ENCODE assay signal across 38 cellular contexts in the genomic region with DNA sequence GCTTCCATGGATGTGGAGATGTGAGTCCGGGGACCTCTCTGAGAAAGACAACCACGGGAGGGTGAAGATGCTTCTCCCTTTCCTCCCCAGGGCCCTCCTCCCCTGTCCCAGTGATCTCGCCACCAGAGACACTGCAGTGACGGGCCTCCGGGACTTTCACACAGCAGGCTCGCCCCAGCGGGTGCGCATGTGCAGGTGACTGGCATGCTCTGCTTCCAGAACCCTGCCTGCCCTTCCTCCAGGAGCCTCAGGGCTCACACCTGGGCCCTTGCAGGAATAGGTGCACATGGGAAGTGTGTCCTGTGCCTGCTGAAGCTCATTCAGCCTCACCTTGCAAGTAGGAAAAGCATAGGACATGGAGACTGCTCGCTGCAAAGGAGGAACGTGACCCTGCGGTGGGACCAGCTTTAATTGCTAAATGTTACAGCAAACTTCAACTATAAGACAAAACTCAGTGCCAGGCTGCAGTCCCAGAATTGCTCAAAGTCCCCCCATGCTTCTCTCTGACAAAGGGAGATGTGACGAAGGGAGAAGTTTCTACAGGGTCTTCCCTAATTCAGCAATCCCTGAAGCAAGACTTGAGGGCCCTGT. TPM values are rescaled to one million over a fixed set of nuclear protein-coding genes. Genes with fewer than 3 reads are reported as not detected.
"Had no signal": no experiment of that assay in that cellular context is flagged by ENCODE, and none has a peak within 500 bp of the region (broad histone marks: within the 10 kb centered on the region; RNA-seq: fewer than 3 reads in every experiment).

No MANE protein-coding gene starts in this region.

- FAIRE-seq: islet of Langerhans, kidney had no signal

- H3K4me3 ChIP-seq: left ventricle myocardium inferior, lung, mucosa of descending colon, ovary, right atrium auricular region, right lobe of liver, smooth muscle cell, thyroid gland, transverse colon, upper lobe of left lung, vagina had no signal

- H3K27me3 Mint-ChIP-seq: stimulated activated naive CD8-positive, alpha-beta T cell treated with anti-CD3 and anti-CD28 coated beads, Interleukin-15, amount 100 ng/mL, for 72 hours had no signal

- ATAC-seq: left colon; mucosa of descending colon; naive thymus-derived CD4-positive, alpha-beta T cell; natural killer cell treated with Interleukin-12 subunit alpha and Interleukin-12 subunit beta and Interleukin-15 and Interleukin-18, amount 100 ng/mL, for 72 hours; stimulated activated memory B cell treated with anti-CD40 and anti-IgM and Interleukin-4, amounts not matched to agents 10 μg/mL and 1 μg/mL and 100 μg/mL, for 72 hours; stimulated activated naive CD8-positive, alpha-beta T cell treated with anti-CD3 and anti-CD28 coated beads, Interleukin-15, amount 100 ng/mL, for 72 hours had no signal

- H3K4me1 ChIP-seq: left ventricle myocardium inferior, right atrium auricular region, right lobe of liver, thyroid gland, transverse colon, upper lobe of left lung, vagina had no signal

- H3K36me3 ChIP-seq: left ventricle myocardium inferior, ovary, right atrium auricular region, right lobe of liver, thyroid gland, transverse colon, upper lobe of left lung, vagina had no signal

- H3K9me3 ChIP-seq: left ventricle myocardium inferior, mucosa of descending colon, ovary, right atrium auricular region, right lobe of liver, thyroid gland, transverse colon, upper lobe of left lung, vagina had no signal

- H3K4me3 Mint-ChIP-seq: immature natural killer cell; mesothelial cell of epicardium; naive thymus-derived CD4-positive, alpha-beta T cell; natural killer cell treated with Interleukin-12 subunit alpha and Interleukin-12 subunit beta and Interleukin-15 and Interleukin-18, amount 100 ng/mL, for 72 hours; neural crest cell; stimulated activated memory B cell treated with anti-CD40 and anti-IgM and Interleukin-4, amounts not matched to agents 10 μg/mL and 1 μg/mL and 100 μg/mL, for 72 hours; stimulated activated naive CD8-positive, alpha-beta T cell treated with anti-CD3 and anti-CD28 coated beads, Interleukin-15, amount 100 ng/mL, for 72 hours had no signal

- H3K27me3 ChIP-seq: ovary, right atrium auricular region, right lobe of liver, thyroid gland, transverse colon, upper lobe of left lung, vagina had no signal

- H3K4me1 Mint-ChIP-seq: immature natural killer cell; mesothelial cell of epicardium; naive thymus-derived CD4-positive, alpha-beta T cell; stimulated activated memory B cell treated with anti-CD40 and anti-IgM and Interleukin-4, amounts not matched to agents 10 μg/mL and 1 μg/mL and 100 μg/mL, for 72 hours; stimulated activated naive CD8-positive, alpha-beta T cell treated with anti-CD3 and anti-CD28 coated beads, Interleukin-15, amount 100 ng/mL, for 72 hours had no signal

- DNase-seq: hypothalamus; immature natural killer cell; kidney; left colon; left ventricle myocardium inferior; mesendoderm; mucosa of descending colon; naive thymus-derived CD4-positive, alpha-beta T cell; ovary; right lobe of liver; stimulated activated CD4-positive, alpha-beta T cell treated with anti-CD3 and anti-CD28 coated beads, Interleukin-1b, Interleukin-23, amount 100 ng/mL, for 48 hours; stimulated activated CD4-positive, alpha-beta T cell treated with anti-CD3 and anti-CD28 coated beads, Interleukin-2, amount 100 ng/mL, for 48 hours; stimulated activated CD4-positive, alpha-beta T cell treated with anti-CD3 and anti-CD28 coated beads, Interleukin-4, amount 100 ng/mL, for 4 hours; stimulated activated CD8-positive, alpha-beta memory T cell treated with anti-CD3 and anti-CD28 coated beads, Interleukin-4, amount 100 ng/mL, for 48 hours; stimulated activated naive CD4-positive, alpha-beta T cell treated with Interleukin-2 at 50 U/mL for 16 hours; stimulated activated naive CD8-positive, alpha-beta T cell treated with anti-CD3 and anti-CD28 coated beads, Interleukin-15, amount 100 ng/mL, for 72 hours; substantia nigra; thyroid gland; transverse colon had no signal

- H3K9me3 Mint-ChIP-seq: immature natural killer cell; mesothelial cell of epicardium; naive thymus-derived CD4-positive, alpha-beta T cell; natural killer cell treated with Interleukin-12 subunit alpha and Interleukin-12 subunit beta and Interleukin-15 and Interleukin-18, amount 100 ng/mL, for 72 hours; neural crest cell; stimulated activated memory B cell treated with anti-CD40 and anti-IgM and Interleukin-4, amounts not matched to agents 10 μg/mL and 1 μg/mL and 100 μg/mL, for 72 hours; stimulated activated naive CD8-positive, alpha-beta T cell treated with anti-CD3 and anti-CD28 coated beads, Interleukin-15, amount 100 ng/mL, for 72 hours had no signal

- H3K36me3 Mint-ChIP-seq: mesothelial cell of epicardium; naive thymus-derived CD4-positive, alpha-beta T cell; natural killer cell treated with Interleukin-12 subunit alpha and Interleukin-12 subunit beta and Interleukin-15 and Interleukin-18, amount 100 ng/mL, for 72 hours; stimulated activated memory B cell treated with anti-CD40 and anti-IgM and Interleukin-4, amounts not matched to agents 10 μg/mL and 1 μg/mL and 100 μg/mL, for 72 hours had no signal

- H3K27ac Mint-ChIP-seq: immature natural killer cell; mesothelial cell of epicardium; naive thymus-derived CD4-positive, alpha-beta T cell; natural killer cell treated with Interleukin-12 subunit alpha and Interleukin-12 subunit beta and Interleukin-15 and Interleukin-18, amount 100 ng/mL, for 72 hours; stimulated activated memory B cell treated with anti-CD40 and anti-IgM and Interleukin-4, amounts not matched to agents 10 μg/mL and 1 μg/mL and 100 μg/mL, for 72 hours; stimulated activated naive CD8-positive, alpha-beta T cell treated with anti-CD3 and anti-CD28 coated beads, Interleukin-15, amount 100 ng/mL, for 72 hours had no signal

- H3K4me2 ChIP-seq: smooth muscle cell had no signal

- H3K27ac ChIP-seq: left ventricle myocardium inferior, ovary, right atrium auricular region, right lobe of liver, thyroid gland, transverse colon, upper lobe of left lung, vagina had no signal

RNA-seq across cellular contexts. Expression of a gene that starts 19.2 kb away (rescaled TPM):
- total RNA-seq: kidney; left colon; left ventricle myocardium inferior; lower leg skin; lung; mesothelial cell of epicardium; mucosa of descending colon; myocyte; naive thymus-derived CD4-positive, alpha-beta T cell; natural killer cell treated with Interleukin-12 subunit alpha and Interleukin-12 subunit beta and Interleukin-15 and Interleukin-18, amount 100 ng/mL, for 72 hours; neural crest cell; omental fat pad; ovary; progenitor cell of endocrine pancreas; pulmonary artery endothelial cell; renal cortical epithelial cell; right atrium auricular region; right lobe of liver; skeletal muscle tissue; smooth muscle cell; temporal lobe; thyroid gland; transverse colon; upper lobe of left lung; urinary bladder; vagina had no signal
- polyA plus RNA-seq: immature natural killer cell; lung; naive thymus-derived CD4-positive, alpha-beta T cell; ovary; smooth muscle cell; urinary bladder had no signal

RNA-seq across cellular contexts. Expression of a gene that starts 57.4 kb away (rescaled TPM):
- total RNA-seq: kidney; left colon; left ventricle myocardium inferior; lower leg skin; lung; mesothelial cell of epicardium; mucosa of descending colon; myocyte; naive thymus-derived CD4-positive, alpha-beta T cell; natural killer cell treated with Interleukin-12 subunit alpha and Interleukin-12 subunit beta and Interleukin-15 and Interleukin-18, amount 100 ng/mL, for 72 hours; neural crest cell; omental fat pad; ovary; progenitor cell of endocrine pancreas; pulmonary artery endothelial cell; renal cortical epithelial cell; right atrium auricular region; right lobe of liver; skeletal muscle tissue; smooth muscle cell; temporal lobe; thyroid gland; transverse colon; upper lobe of left lung; urinary bladder; vagina had no signal
- polyA plus RNA-seq: immature natural killer cell; lung; naive thymus-derived CD4-positive, alpha-beta T cell; ovary; smooth muscle cell; urinary bladder had no signal

RNA-seq across cellular contexts. Expression of a gene that starts 58.2 kb away (rescaled TPM):
- total RNA-seq: kidney; left colon; left ventricle myocardium inferior; lower leg skin; lung; mesothelial cell of epicardium; mucosa of descending colon; myocyte; naive thymus-derived CD4-positive, alpha-beta T cell; natural killer cell treated with Interleukin-12 subunit alpha and Interleukin-12 subunit beta and Interleukin-15 and Interleukin-18, amount 100 ng/mL, for 72 hours; neural crest cell; omental fat pad; ovary; progenitor cell of endocrine pancreas; pulmonary artery endothelial cell; renal cortical epithelial cell; right atrium auricular region; right lobe of liver; skeletal muscle tissue; smooth muscle cell; temporal lobe; transverse colon; upper lobe of left lung; urinary bladder; vagina had no signal
- polyA plus RNA-seq: immature natural killer cell; lung; naive thymus-derived CD4-positive, alpha-beta T cell; ovary; smooth muscle cell; urinary bladder had no signal
